Comparison of ENCODE assay signal across 8 cellular contexts in genomic region chr17:50626037-50626574, GRCh38. TPM values are rescaled to one million over a fixed set of nuclear protein-coding genes. Genes with fewer than 3 reads are reported as not detected.
DNase-seq lines count a peak whose midpoint lies in the region; ATAC-seq and TF ChIP-seq lines count a peak whose summit lies in the region.

No MANE protein-coding gene starts in this region.

- no peaks in the 10 kb centered on the region for H3K36me3 Mint-ChIP-seq in activated naive CD4-positive, alpha-beta T cell treated with anti-CD3 and anti-CD28 coated beads, Interleukin-2, amount 10 ng/mL, durations not matched to agents 7 days and 5 days

- ATAC-seq in SK-N-SH treated with all-trans-retinoic acid at 6 μM for 48 hours, result peak; percentile 94
- ATAC-seq in GM18861 (IDR thresholded peaks at IDR 0.05; ENCODE audit: unreplicated experiment), result no peak
- no peak for ATAC-seq in GM19463 (IDR thresholded peaks at IDR 0.05; ENCODE audit: unreplicated experiment)

- DNase-seq in EH (ENCODE audit: low read depth) (peak; percentile 76), cardiac muscle cell (ENCODE audit: low read depth in 1 of 2, low spot score in 1 of 2) (peak; percentile 86 to 90), retina (peak; percentile 88)
- DNase-seq in activated naive CD4-positive, alpha-beta T cell treated with anti-CD3 and anti-CD28 coated beads, Interleukin-2, amount 10 ng/mL, durations not matched to agents 7 days and 5 days, result peak; percentile 79

- TF ChIP-seq CTCF in LNCAP (IDR thresholded peaks at IDR 0.05), result peak; percentile 62
- peak; percentile 86 for TF ChIP-seq CTCF in cardiac muscle cell (IDR thresholded peaks at IDR 0.05; ENCODE audit: low read depth, low read length)

- no peaks in the 10 kb centered on the region for H3K27me3 ChIP-seq in cardiac muscle cell

- no peak overlapping the region for H3K27ac ChIP-seq in cardiac muscle cell

- no peak overlapping the region for H3K4me3 Mint-ChIP-seq in activated naive CD4-positive, alpha-beta T cell treated with anti-CD3 and anti-CD28 coated beads, Interleukin-2, amount 10 ng/mL, durations not matched to agents 7 days and 5 days

- H3K27ac Mint-ChIP-seq in activated naive CD4-positive, alpha-beta T cell treated with anti-CD3 and anti-CD28 coated beads, Interleukin-2, amount 10 ng/mL, durations not matched to agents 7 days and 5 days, result no peak overlapping the region

- H3K27me3 Mint-ChIP-seq in activated naive CD4-positive, alpha-beta T cell treated with anti-CD3 and anti-CD28 coated beads, Interleukin-2, amount 10 ng/mL, durations not matched to agents 7 days and 5 days, result peaks cover 92% of the 10 kb centered on the region

- no peaks in the 10 kb centered on the region for H3K9me3 Mint-ChIP-seq in activated naive CD4-positive, alpha-beta T cell treated with anti-CD3 and anti-CD28 coated beads, Interleukin-2, amount 10 ng/mL, durations not matched to agents 7 days and 5 days

- H3K4me3 ChIP-seq in cardiac muscle cell, result no peak overlapping the region

- H3K9me3 ChIP-seq in cardiac muscle cell (ENCODE audit: low read depth), result no peaks in the 10 kb centered on the region

- H3K4me1 Mint-ChIP-seq in activated naive CD4-positive, alpha-beta T cell treated with anti-CD3 and anti-CD28 coated beads, Interleukin-2, amount 10 ng/mL, durations not matched to agents 7 days and 5 days, result peaks cover 6% of the 10 kb centered on the region

- no peaks in the 10 kb centered on the region for H3K36me3 ChIP-seq in cardiac muscle cell

- H3K4me1 ChIP-seq in cardiac muscle cell (ENCODE audit: low read depth), result peaks cover 19% of the 10 kb centered on the region

- CTCF ChIA-PET in activated naive CD4-positive, alpha-beta T cell treated with anti-CD3 and anti-CD28 coated beads, Interleukin-2, amount 10 ng/mL, durations not matched to agents 7 days and 5 days (lab: Charles Lee), result interaction anchor here (1.0 to 8.0 kb wide), 17 partner anchors 10 to 212 kb away, joined by 3 to 81 read pairs (median 5); partner anchors contain the start of genes CACNA1G and SPATA20

TF ChIP-seq in SK-N-SH treated with all-trans-retinoic acid at 6 μM for 48 hours, 23 proteins besides CTCF, POLR2A, EP300 and RAD21:
- TF ChIP-seq TCF4 (CRISPR knock-in tag; IDR thresholded peaks at IDR 0.05; ENCODE audit: borderline replicate concordance), result no peak
- no peak for TF ChIP-seq ZNF70 (CRISPR knock-in tag; IDR thresholded peaks at IDR 0.05)
- no peak for TF ChIP-seq ISL1 (CRISPR knock-in tag; IDR thresholded peaks at IDR 0.05)
- no peak for TF ChIP-seq ZFP3 (CRISPR knock-in tag; IDR thresholded peaks at IDR 0.05)
- no peak for TF ChIP-seq TOX (CRISPR knock-in tag; IDR thresholded peaks at IDR 0.05; ENCODE audit: borderline replicate concordance)
- TF ChIP-seq ZFP30 (CRISPR knock-in tag; IDR thresholded peaks at IDR 0.05), result no peak

RNA-seq across cellular contexts. Expression of gene ABCC3, which starts 8.6 kb away (rescaled TPM):
- total RNA-seq in cardiac muscle cell, result not detected in 2 replicates
- 0.06 and 0.53 TPM in 2 replicates for polyA plus RNA-seq in cardiac muscle cell
